In genomic region chr18:58953627-58954026, GRCh38 we compare ENCODE assay signal across 14 cellular contexts.
DNase-seq lines count a peak whose midpoint lies in the region; ATAC-seq and TF ChIP-seq lines count a peak whose summit lies in the region.
"Had no signal": no experiment of that assay in that cellular context is flagged by ENCODE, and none has a peak within 500 bp of the region (broad histone marks: within the 10 kb centered on the region; RNA-seq: fewer than 3 reads in every experiment).

No MANE protein-coding gene starts in this region.

- H3K27me3 ChIP-seq in mammary epithelial cell (ENCODE audit: insufficient read depth, low read length) (no peaks in the 10 kb centered on the region), thyroid gland (no peaks in the 10 kb centered on the region)
- H3K27me3 ChIP-seq: vagina had no signal

- in situ Hi-C loops in mammary epithelial cell (cut with MboI; ENCODE audit: low sequenced_read_pairs in 2 of 2): no loop called here

- no peak for TF ChIP-seq POLR2A in thyroid gland (IDR thresholded peaks at IDR 0.05)

- H3K36me3 Mint-ChIP-seq in MCF 10A (ENCODE audit: insufficient read depth, unreplicated experiment): peaks cover 5% of the 10 kb centered on the region
- H3K36me3 Mint-ChIP-seq in activated naive CD8-positive, alpha-beta T cell treated with anti-CD3 and anti-CD28 coated beads, Interleukin-2, amount 50 U/mL, for 24 hours (ENCODE audit: low read depth): no peaks in the 10 kb centered on the region
- no peaks in the 10 kb centered on the region for H3K36me3 Mint-ChIP-seq in activated naive CD8-positive, alpha-beta T cell treated with anti-CD3 and anti-CD28 coated beads for 36 hours

- CTCF ChIA-PET in MCF 10A (lab: Yijun Ruan, JAX) (no interaction called here), mammary epithelial cell (lab: Charles Lee; ENCODE audit: low non-redundant PET) (no interaction called here)

- H3K27me3 Mint-ChIP-seq in MCF 10A (ENCODE audit: insufficient read depth, unreplicated experiment): no peaks in the 10 kb centered on the region
- peaks cover 4% of the 10 kb centered on the region for H3K27me3 Mint-ChIP-seq in activated naive CD8-positive, alpha-beta T cell treated with anti-CD3 and anti-CD28 coated beads, Interleukin-2, amount 50 U/mL, for 24 hours
- peaks cover 3% of the 10 kb centered on the region for H3K27me3 Mint-ChIP-seq in activated naive CD8-positive, alpha-beta T cell treated with anti-CD3 and anti-CD28 coated beads for 36 hours

- no peak overlapping the region for H3K9ac ChIP-seq in mammary epithelial cell (ENCODE audit: insufficient read depth, low read length)

- H3K27ac ChIP-seq in mammary epithelial cell (ENCODE audit: insufficient read depth, low read depth, low read length) (no peak overlapping the region), thyroid gland (peak overlapping the region; percentile 31 to 66 (median 64))
- H3K27ac ChIP-seq: vagina had no signal

- 57% methylated on average over 1 of the region's 3 CpGs for WGBS in mammary epithelial cell (ENCODE audit: low coverage, missing lambda C conversion rate)
- 15 to 22% methylated on average over 3 of the region's 3 CpGs for WGBS in thyroid gland, 2 donors

- intact Hi-C loops in MCF 10A (cut with micrococcal nuclease) (loop anchor here (5.0 kb wide), 1 partner anchor 39 kb away; no protein-coding TSS in a partner anchor), mammary epithelial cell (cut with micrococcal nuclease) (no loop called here), left ventricle myocardium superior (cut with micrococcal nuclease) (no loop called here), thyroid gland (cut with DNase I) (no loop called here)

- H3K9me3 ChIP-seq in mammary epithelial cell (replicated peaks; ENCODE audit: insufficient read depth, low read length): no peaks in the 10 kb centered on the region
- H3K9me3 ChIP-seq in thyroid gland: no peaks in the 10 kb centered on the region
- H3K9me3 ChIP-seq: vagina had no signal

- TF ChIP-seq CTCF in MCF 10A (IDR thresholded peaks at IDR 0.05; ENCODE audit: unreplicated experiment) (no peak), mammary epithelial cell (conservative IDR thresholded peaks at IDR 0.05 in 1 of 2, IDR thresholded peaks at IDR 0.05 in 1 of 2; ENCODE audit: extremely low read depth in 1 of 2, insufficient read depth in 1 of 2, low read depth in 1 of 2, low read length in 2 of 2) (no peak), thyroid gland (IDR thresholded peaks at IDR 0.05) (no peak)

- H3K36me3 ChIP-seq in mammary epithelial cell (ENCODE audit: insufficient read depth, low read length): peaks cover 9% of the 10 kb centered on the region
- no peaks in the 10 kb centered on the region for H3K36me3 ChIP-seq in thyroid gland

- H3K4me1 Mint-ChIP-seq in MCF 10A (ENCODE audit: insufficient read depth, unreplicated experiment): peaks cover 4% of the 10 kb centered on the region
- H3K4me1 Mint-ChIP-seq in activated naive CD8-positive, alpha-beta T cell treated with anti-CD3 and anti-CD28 coated beads, Interleukin-2, amount 50 U/mL, for 24 hours: no peaks in the 10 kb centered on the region
- no peaks in the 10 kb centered on the region for H3K4me1 Mint-ChIP-seq in activated naive CD8-positive, alpha-beta T cell treated with anti-CD3 and anti-CD28 coated beads for 36 hours
- H3K4me1 Mint-ChIP-seq: activated T-helper 17 cell treated with anti-CD3 and anti-CD28 coated beads, Interleukin-2, amount 50 U/mL, for 72 hours had no signal

- no peak overlapping the region for H3K4me3 ChIP-seq in mammary epithelial cell (replicated peaks in 1 of 3; ENCODE audit: insufficient read depth in 1 of 3, low read depth in 2 of 3, low read length in 3 of 3)
- H3K4me3 ChIP-seq in thyroid gland (replicated peaks in 1 of 3): no peak overlapping the region
- H3K4me3 ChIP-seq: K562, lung, vagina had no signal

- no peak overlapping the region for H3K27ac Mint-ChIP-seq in MCF 10A (ENCODE audit: low read depth, unreplicated experiment)
- no peak overlapping the region for H3K27ac Mint-ChIP-seq in activated naive CD8-positive, alpha-beta T cell treated with anti-CD3 and anti-CD28 coated beads, Interleukin-2, amount 50 U/mL, for 24 hours
- H3K27ac Mint-ChIP-seq in activated naive CD8-positive, alpha-beta T cell treated with anti-CD3 and anti-CD28 coated beads for 36 hours: no peak overlapping the region
- H3K27ac Mint-ChIP-seq: activated T-helper 17 cell treated with anti-CD3 and anti-CD28 coated beads, Interleukin-2, amount 50 U/mL, for 72 hours had no signal

- peaks cover 3% of the 10 kb centered on the region for H3K4me1 ChIP-seq in mammary epithelial cell (ENCODE audit: insufficient read depth, low read length)
- peaks cover 14 to 32% of the 10 kb centered on the region in 2 donors for H3K4me1 ChIP-seq in thyroid gland
- H3K4me1 ChIP-seq: vagina had no signal

- POLR2A ChIA-PET in MCF 10A (lab: Yijun Ruan, JAX): no interaction called here

- H4K20me1 ChIP-seq in mammary epithelial cell (ENCODE audit: insufficient read depth, low read length): no peaks in the 10 kb centered on the region

- no peaks in the 10 kb centered on the region for H3K9me3 Mint-ChIP-seq in MCF 10A (ENCODE audit: unreplicated experiment)
- H3K9me3 Mint-ChIP-seq in activated naive CD8-positive, alpha-beta T cell treated with anti-CD3 and anti-CD28 coated beads, Interleukin-2, amount 50 U/mL, for 24 hours: no peaks in the 10 kb centered on the region
- no peaks in the 10 kb centered on the region for H3K9me3 Mint-ChIP-seq in activated naive CD8-positive, alpha-beta T cell treated with anti-CD3 and anti-CD28 coated beads for 36 hours
- H3K9me3 Mint-ChIP-seq: activated T-helper 17 cell treated with anti-CD3 and anti-CD28 coated beads, Interleukin-2, amount 50 U/mL, for 72 hours had no signal

- no peak overlapping the region for H2AFZ ChIP-seq in mammary epithelial cell (ENCODE audit: low read depth, low read length)

- DNase-seq in MCF 10A (ENCODE audit: unreplicated experiment) (peak; percentile 14), mammary epithelial cell (no peak), RPMI7951 (ENCODE audit: low read depth) (peak; percentile 56), left ventricle myocardium superior (peak; percentile 62), thyroid gland (peak; percentile 83 to 87), hepatic stellate cell (ENCODE audit: low spot score) (no peak)
- DNase-seq in activated naive CD8-positive, alpha-beta T cell treated with anti-CD3 and anti-CD28 coated beads, Interleukin-2, amount 50 U/mL, for 24 hours: no peak
- no peak for DNase-seq in activated naive CD8-positive, alpha-beta T cell treated with anti-CD3 and anti-CD28 coated beads for 36 hours
- DNase-seq: foreskin fibroblast; NK-92 treated with Interleukin-12 subunit alpha and Interleukin-12 subunit beta, amount 100 ng/mL, for 24 hours had no signal

- H3K4me2 ChIP-seq in mammary epithelial cell (ENCODE audit: insufficient read depth, low read depth, low read length): no peak overlapping the region

- peak; percentile 94 for ATAC-seq in left ventricle myocardium superior
- ATAC-seq in activated naive CD8-positive, alpha-beta T cell treated with anti-CD3 and anti-CD28 coated beads, Interleukin-2, amount 50 U/mL, for 24 hours: no peak
- ATAC-seq: activated T-helper 17 cell treated with anti-CD3 and anti-CD28 coated beads, Interleukin-2, amount 50 U/mL, for 72 hours; K562 had no signal

- no peaks in the 10 kb centered on the region for H3K79me2 ChIP-seq in mammary epithelial cell (ENCODE audit: insufficient read depth, low read length)

- dilution Hi-C loops in mammary epithelial cell (cut with HindIII; ENCODE audit: low sequenced_read_pairs): no loop called here

- H3K4me3 Mint-ChIP-seq in MCF 10A (ENCODE audit: unreplicated experiment): no peak overlapping the region
- no peak overlapping the region for H3K4me3 Mint-ChIP-seq in activated naive CD8-positive, alpha-beta T cell treated with anti-CD3 and anti-CD28 coated beads, Interleukin-2, amount 50 U/mL, for 24 hours
- no peak overlapping the region for H3K4me3 Mint-ChIP-seq in activated naive CD8-positive, alpha-beta T cell treated with anti-CD3 and anti-CD28 coated beads for 36 hours
- H3K4me3 Mint-ChIP-seq: activated T-helper 17 cell treated with anti-CD3 and anti-CD28 coated beads, Interleukin-2, amount 50 U/mL, for 72 hours had no signal

- BruUV-seq in MCF 10A (replicated peaks; lab: Mats Ljungman, UMichigan) (no TSS peak), mammary epithelial cell (replicated peaks; lab: Mats Ljungman, UMichigan) (no TSS peak)

Comparison
In these comparisons a context has a peak if more than half of its experiments do, and no peak if none do; other contexts are left out.
1. DNase-seq: peak in MCF 10A (single experiment), RPMI7951 (single experiment), left ventricle myocardium superior (single experiment) and thyroid gland (2 of 2); none in mammary epithelial cell (single experiment), hepatic stellate cell (single experiment), activated naive CD8-positive, alpha-beta T cell treated with anti-CD3 and anti-CD28 coated beads, Interleukin-2, amount 50 U/mL, for 24 hours (single experiment) and activated naive CD8-positive, alpha-beta T cell treated with anti-CD3 and anti-CD28 coated beads for 36 hours (single experiment).